ENCODE assay signal across 8 cellular contexts in the genomic region with DNA sequence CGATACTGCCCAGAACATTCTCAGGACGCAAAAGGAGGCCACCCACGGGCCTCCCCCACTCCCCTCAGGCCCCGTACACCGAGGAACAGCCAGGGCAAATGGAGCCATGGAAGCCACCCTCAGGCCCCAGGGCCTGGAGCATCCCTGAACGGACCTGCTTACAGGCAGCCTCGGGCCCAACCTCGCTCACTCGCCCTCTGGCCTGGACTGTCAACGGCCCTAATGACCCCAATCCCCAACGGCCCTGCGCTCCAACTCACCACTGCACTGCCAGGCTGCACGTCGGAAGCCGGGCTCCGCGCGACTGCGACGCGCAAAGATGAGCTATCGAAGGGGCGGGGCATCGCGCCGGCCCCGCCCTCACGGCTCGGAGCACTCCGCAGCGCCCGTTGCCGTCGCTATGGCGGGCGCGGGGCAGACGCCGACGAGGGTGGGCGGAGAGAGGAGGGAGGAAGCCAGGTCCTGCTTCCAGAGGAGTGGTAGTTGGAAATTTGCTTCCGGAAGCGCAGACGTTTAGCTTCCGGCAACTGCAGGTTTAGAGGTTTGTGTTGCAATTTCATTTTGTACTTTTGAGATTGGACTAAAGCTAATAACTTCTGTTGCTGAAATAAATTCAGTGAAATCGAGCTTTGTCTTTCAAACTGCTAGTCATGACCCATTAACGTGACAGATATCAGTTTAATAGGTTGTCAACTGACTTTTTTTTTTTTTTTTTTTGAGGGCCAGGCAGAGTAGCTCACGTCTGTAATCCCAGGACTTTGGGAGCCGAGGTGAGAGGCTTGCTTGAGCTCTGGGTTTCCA. TPM values are rescaled to one million over a fixed set of nuclear protein-coding genes. Genes with fewer than 3 reads are reported as not detected.
DNase-seq lines count a peak whose midpoint lies in the region; ATAC-seq lines count a peak whose summit lies in the region.

A gene (minus strand): TSS at position 308 of the 801 bp plus-strand sequence. CDS start 3,923 bp downstream, outside the sequence.

- peak; percentile 82 for ATAC-seq in GM21529 (IDR thresholded peaks at IDR 0.05; ENCODE audit: unreplicated experiment)

- peak within 1 kb of the TSS; percentile 32 to 97 (median 88) for H3K27ac Mint-ChIP-seq in IgD-negative memory B cell

- DNase-seq in DMS153 (lab: John Stamatoyannopoulos, UW) (peak; percentile 69), OCI-M2 (lab: John Stamatoyannopoulos, UW; ENCODE audit: unreplicated experiment) (peak; percentile 55), activated T-cell treated with anti-CD3 and anti-CD28 coated beads for 24 hours (ENCODE audit: low read depth) (peak; percentile 89), epithelial cell of prostate (ENCODE audit: low read depth, low spot score) (peak; percentile 41), mucosa of gallbladder (ENCODE audit: low spot score) (peak; percentile 92)
- peak; percentile 86 for DNase-seq in stimulated activated CD8-positive, alpha-beta memory T cell treated with anti-CD3 and anti-CD28 coated beads, Interleukin-4, amount 100 ng/mL, for 24 hours (ENCODE audit: low read depth)

- H3K27me3 Mint-ChIP-seq in IgD-negative memory B cell = no peaks in the 10 kb centered on the region

- H3K36me3 Mint-ChIP-seq in IgD-negative memory B cell = no peaks in the 10 kb centered on the region

- peak within 1 kb of the TSS; percentile 94 to 99 (median 96) for H3K4me3 Mint-ChIP-seq in IgD-negative memory B cell

- H3K9me3 Mint-ChIP-seq in IgD-negative memory B cell = no peaks in the 10 kb centered on the region

- peaks cover 15 to 20% (median 18%) of the 10 kb centered on the region in 3 donors for H3K4me1 Mint-ChIP-seq in IgD-negative memory B cell

- peak within 1 kb of the TSS; percentile 70 for H3K27ac ChIP-seq in epithelial cell of prostate

RNA-seq across cellular contexts. Expression of the gene that starts here (rescaled TPM):
- polyA plus RNA-seq in IgD-negative memory B cell = 70.8 TPM
- total RNA-seq in mucosa of gallbladder = 38.8 TPM

Comparison
In these comparisons a context has a peak if more than half of its experiments do, and no peak if none do; other contexts are left out.
1. Peak in every context shown above with its lines: DNase-seq, ATAC-seq and H3K27ac ChIP-seq.
2. DNase-seq: peak in every context shown above with its lines; median percentile 92 in mucosa of gallbladder; 89 in activated T-cell treated with anti-CD3 and anti-CD28 coated beads for 24 hours; 86 in stimulated activated CD8-positive, alpha-beta memory T cell treated with anti-CD3 and anti-CD28 coated beads, Interleukin-4, amount 100 ng/mL, for 24 hours; 69 in DMS153; 55 in OCI-M2; 41 in epithelial cell of prostate.